ENCODE assay signal across 15 cellular contexts in the genomic region with DNA sequence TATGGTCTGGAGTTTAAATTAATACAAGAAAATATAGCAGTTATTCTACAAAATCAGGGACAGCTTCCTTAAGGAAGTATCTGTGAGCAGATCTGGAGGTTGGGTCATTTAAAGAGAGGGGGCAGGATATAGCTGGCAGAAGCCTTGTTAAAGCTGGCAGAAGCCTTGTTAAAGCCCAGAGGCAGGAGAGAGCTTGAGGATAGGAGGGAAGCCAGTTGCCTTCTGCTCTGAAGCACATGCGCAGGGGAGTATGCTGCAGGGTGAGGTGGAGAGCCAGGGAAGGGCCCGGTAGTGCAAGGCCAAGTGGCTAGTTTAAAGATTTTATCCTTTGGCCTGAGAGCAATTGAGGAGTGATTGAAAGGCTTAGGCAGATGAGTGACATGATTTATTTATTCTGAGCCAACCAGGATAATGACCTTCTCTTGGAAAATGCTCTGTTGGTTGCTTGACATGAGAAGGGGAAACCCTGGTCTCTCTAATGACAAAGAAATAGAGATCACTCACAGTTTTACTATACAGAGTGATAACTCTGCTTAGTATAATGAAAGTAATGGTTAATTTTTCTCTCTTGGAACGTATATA. TPM values are rescaled to one million over a fixed set of nuclear protein-coding genes. Genes with fewer than 3 reads are reported as not detected.
DNase-seq lines count a peak whose midpoint lies in the region; ATAC-seq and TF ChIP-seq lines count a peak whose summit lies in the region.
"Had no signal": no experiment of that assay in that cellular context is flagged by ENCODE, and none has a peak within 500 bp of the region (broad histone marks: within the 10 kb centered on the region; RNA-seq: fewer than 3 reads in every experiment).

No MANE protein-coding gene starts in this region.

- H3K36me3 ChIP-seq in DND-41 (ENCODE audit: insufficient read depth, low read length), result peaks cover 63% of the 10 kb centered on the region

- peaks cover 65% of the 10 kb centered on the region for H3K79me2 ChIP-seq in DND-41 (ENCODE audit: insufficient read depth, low read length)

- H3K36me3 Mint-ChIP-seq in activated naive CD4-positive, alpha-beta T cell treated with anti-CD3 and anti-CD28 coated beads, Interleukin-2, amount 50 U/mL, for 24 hours, result peaks cover 12% of the 10 kb centered on the region
- peaks cover 61% of the 10 kb centered on the region for H3K36me3 Mint-ChIP-seq in activated T-helper 2 cell treated with anti-CD3 and anti-CD28 coated beads, Interferon-gamma antibody, Interleukin-2, Interleukin-4, amounts not matched to agents 10 μg/mL and 5 μg/mL and 100 μg/mL, durations not matched to agents 14 hours and 24 hours and 36 hours (ENCODE audit: low read depth)
- peaks cover 19% of the 10 kb centered on the region for H3K36me3 Mint-ChIP-seq in mesothelial cell of epicardium

- H3K27me3 Mint-ChIP-seq in activated naive CD4-positive, alpha-beta T cell treated with anti-CD3 and anti-CD28 coated beads, Interleukin-2, amount 50 U/mL, for 24 hours, result no peaks in the 10 kb centered on the region
- no peaks in the 10 kb centered on the region for H3K27me3 Mint-ChIP-seq in activated T-helper 2 cell treated with anti-CD3 and anti-CD28 coated beads, Interferon-gamma antibody, Interleukin-2, Interleukin-4, amounts not matched to agents 10 μg/mL and 5 μg/mL and 100 μg/mL, durations not matched to agents 14 hours and 24 hours and 36 hours (ENCODE audit: low read depth)
- no peaks in the 10 kb centered on the region for H3K27me3 Mint-ChIP-seq in mesothelial cell of epicardium (ENCODE audit: low read depth)

- H3K4me3 ChIP-seq in DND-41 (ENCODE audit: low read depth in 1 of 2, low read length in 2 of 2), result no peak overlapping the region

- ATAC-seq in DND-41 (ENCODE audit: insufficient read depth, low read depth) (no peak), HG03342 (IDR thresholded peaks at IDR 0.05; ENCODE audit: unreplicated experiment) (no peak)
- ATAC-seq: PC-3 had no signal

- peaks cover 37% of the 10 kb centered on the region for H3K4me1 ChIP-seq in DND-41 (ENCODE audit: insufficient read depth, low read length)

- TF ChIP-seq CTCF in DND-41 (IDR thresholded peaks at IDR 0.05; ENCODE audit: borderline replicate concordance, extremely low read depth, low read length, poor library complexity, severe bottlenecking) (no peak), mesothelial cell of epicardium (IDR thresholded peaks at IDR 0.05; ENCODE audit: unreplicated experiment) (no peak)

- no peaks in the 10 kb centered on the region for H3K27me3 ChIP-seq in DND-41 (ENCODE audit: insufficient read depth, low read length, poor library complexity)

- no peak overlapping the region for H3K27ac ChIP-seq in DND-41 (ENCODE audit: low read length)

- no peaks in the 10 kb centered on the region for H3K9me3 Mint-ChIP-seq in activated naive CD4-positive, alpha-beta T cell treated with anti-CD3 and anti-CD28 coated beads, Interleukin-2, amount 50 U/mL, for 24 hours
- H3K9me3 Mint-ChIP-seq in activated T-helper 2 cell treated with anti-CD3 and anti-CD28 coated beads, Interferon-gamma antibody, Interleukin-2, Interleukin-4, amounts not matched to agents 10 μg/mL and 5 μg/mL and 100 μg/mL, durations not matched to agents 14 hours and 24 hours and 36 hours, result peaks cover 5% of the 10 kb centered on the region
- no peaks in the 10 kb centered on the region for H3K9me3 Mint-ChIP-seq in mesothelial cell of epicardium

- H3K4me3 Mint-ChIP-seq in activated naive CD4-positive, alpha-beta T cell treated with anti-CD3 and anti-CD28 coated beads, Interleukin-2, amount 50 U/mL, for 24 hours, result no peak overlapping the region
- H3K4me3 Mint-ChIP-seq in activated T-helper 2 cell treated with anti-CD3 and anti-CD28 coated beads, Interferon-gamma antibody, Interleukin-2, Interleukin-4, amounts not matched to agents 10 μg/mL and 5 μg/mL and 100 μg/mL, durations not matched to agents 14 hours and 24 hours and 36 hours (ENCODE audit: low read depth), result no peak overlapping the region
- H3K4me3 Mint-ChIP-seq in mesothelial cell of epicardium, result no peak overlapping the region

- H3K4me2 ChIP-seq in DND-41 (ENCODE audit: insufficient read depth, low read length), result peak overlapping the region; percentile 35; the same call in 1 of the 2 replicates

- H4K20me1 ChIP-seq in DND-41 (ENCODE audit: insufficient read depth, low read length), result peaks cover 17% of the 10 kb centered on the region; the same call in 1 of the 2 replicates

- no peak overlapping the region for H3K9ac ChIP-seq in DND-41 (ENCODE audit: low read depth, low read length)

- no peak overlapping the region for H2AFZ ChIP-seq in DND-41 (ENCODE audit: low read depth, low read length)

- peaks cover 52% of the 10 kb centered on the region for H3K4me1 Mint-ChIP-seq in activated naive CD4-positive, alpha-beta T cell treated with anti-CD3 and anti-CD28 coated beads, Interleukin-2, amount 50 U/mL, for 24 hours
- H3K4me1 Mint-ChIP-seq in activated T-helper 2 cell treated with anti-CD3 and anti-CD28 coated beads, Interferon-gamma antibody, Interleukin-2, Interleukin-4, amounts not matched to agents 10 μg/mL and 5 μg/mL and 100 μg/mL, durations not matched to agents 14 hours and 24 hours and 36 hours (ENCODE audit: low read depth), result peaks cover 29% of the 10 kb centered on the region
- H3K4me1 Mint-ChIP-seq in mesothelial cell of epicardium, result peaks cover 22% of the 10 kb centered on the region

- DNase-seq in activated naive CD4-positive, alpha-beta T cell treated with Interleukin-2 at 50 U/mL for 16 hours, result no peak
- DNase-seq in DND-41 (no peak), mesothelial cell of epicardium (ENCODE audit: low spot score in 2 of 2, unreplicated experiment in 2 of 2) (no peak), hepatic stellate cell (ENCODE audit: low spot score) (no peak)
- DNase-seq in activated T-helper 2 cell treated with anti-CD3 and anti-CD28 coated beads, Interferon-gamma antibody, Interleukin-2, Interleukin-4, amounts not matched to agents 10 μg/mL and 5 μg/mL and 100 μg/mL, durations not matched to agents 14 hours and 24 hours and 36 hours (ENCODE audit: low spot score), result no peak
- DNase-seq: HCEC 1CT, Kasumi-1, NCI-H1417, NCI-H1930, NCI-H2171, NCI-H446 treated with DMSO at 0.1 percent for 48 hours, NCI-H748 treated with DMSO at 0.1 percent for 48 hours, PC-3 had no signal

- intact Hi-C loops in activated T-helper 2 cell treated with anti-CD3 and anti-CD28 coated beads, Interferon-gamma antibody, Interleukin-2, Interleukin-4, amounts not matched to agents 10 μg/mL and 5 μg/mL and 100 μg/mL, durations not matched to agents 14 hours and 24 hours and 36 hours (cut with micrococcal nuclease), result no loop called here

- H3K27ac Mint-ChIP-seq in activated naive CD4-positive, alpha-beta T cell treated with anti-CD3 and anti-CD28 coated beads, Interleukin-2, amount 50 U/mL, for 24 hours, result peak overlapping the region; percentile 79
- peak overlapping the region; percentile 1 for H3K27ac Mint-ChIP-seq in activated T-helper 2 cell treated with anti-CD3 and anti-CD28 coated beads, Interferon-gamma antibody, Interleukin-2, Interleukin-4, amounts not matched to agents 10 μg/mL and 5 μg/mL and 100 μg/mL, durations not matched to agents 14 hours and 24 hours and 36 hours
- peak overlapping the region; percentile 61 for H3K27ac Mint-ChIP-seq in mesothelial cell of epicardium

- H3K9me3 ChIP-seq in DND-41 (ENCODE audit: insufficient read depth, low read length, severe bottlenecking), result no peaks in the 10 kb centered on the region

RNA-seq across cellular contexts. Expression of a gene that starts 3.9 kb away (rescaled TPM):
- total RNA-seq in activated T-helper 2 cell treated with anti-CD3 and anti-CD28 coated beads, Interferon-gamma antibody, Interleukin-2, Interleukin-4, amounts not matched to agents 10 μg/mL and 5 μg/mL and 100 μg/mL, durations not matched to agents 14 hours and 24 hours and 36 hours, result 23.9 and 25.9 TPM in 2 replicates
- 15.8 to 17.1 TPM (median 16.3 TPM) in 3 replicates for total RNA-seq in mesothelial cell of epicardium

RNA-seq across cellular contexts. Expression of a gene that starts 4.0 kb away (rescaled TPM):
- 16.1 and 16.5 TPM in 2 replicates for total RNA-seq in activated T-helper 2 cell treated with anti-CD3 and anti-CD28 coated beads, Interferon-gamma antibody, Interleukin-2, Interleukin-4, amounts not matched to agents 10 μg/mL and 5 μg/mL and 100 μg/mL, durations not matched to agents 14 hours and 24 hours and 36 hours
- total RNA-seq in mesothelial cell of epicardium, result 23.5 to 26.7 TPM (median 25.8 TPM) in 3 replicates

Comparison
In these comparisons a context has a peak if more than half of its experiments do, and no peak if none do; other contexts are left out.
1. H3K27ac Mint-ChIP-seq: peak in every context shown above with its lines; median percentile 79 in activated naive CD4-positive, alpha-beta T cell treated with anti-CD3 and anti-CD28 coated beads, Interleukin-2, amount 50 U/mL, for 24 hours; 61 in mesothelial cell of epicardium; 1 in activated T-helper 2 cell treated with anti-CD3 and anti-CD28 coated beads, Interferon-gamma antibody, Interleukin-2, Interleukin-4, amounts not matched to agents 10 μg/mL and 5 μg/mL and 100 μg/mL, durations not matched to agents 14 hours and 24 hours and 36 hours.